ENCODE assay signal across 9 cellular contexts in the genomic region with DNA sequence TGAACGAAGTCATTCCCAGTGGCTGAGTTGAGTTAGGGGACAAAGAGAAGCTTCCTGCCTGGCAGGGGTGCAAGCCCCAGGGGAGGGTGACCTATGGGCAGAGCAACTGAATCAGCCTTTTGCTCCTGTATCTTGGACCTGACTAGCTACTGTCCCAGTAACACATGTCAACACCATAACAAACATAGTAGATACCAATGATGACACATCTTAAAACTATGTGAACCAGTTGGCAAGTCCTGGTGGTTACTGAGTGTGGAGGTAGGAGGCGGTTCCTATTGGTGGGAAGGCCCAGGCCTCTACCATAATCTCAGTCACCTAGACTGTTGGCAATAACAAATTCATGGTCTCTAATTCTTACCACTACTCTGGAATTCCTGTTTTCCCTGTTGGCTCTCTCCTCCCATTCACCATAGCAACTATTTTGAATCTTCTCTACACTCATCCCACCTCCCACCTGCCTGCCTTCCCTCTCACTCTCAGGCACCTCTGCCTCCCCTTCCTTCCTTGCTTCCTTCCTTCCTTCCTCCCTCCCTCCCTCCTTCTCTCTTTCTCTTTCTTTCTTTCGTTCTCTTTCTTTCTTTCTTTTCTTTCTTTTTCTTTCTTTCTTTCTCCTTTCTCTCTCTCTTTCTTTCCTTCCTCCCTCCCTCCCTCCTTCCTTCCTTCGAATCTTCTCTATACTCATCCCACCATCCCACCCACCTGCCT. TPM values are rescaled to one million over a fixed set of nuclear protein-coding genes. Genes with fewer than 3 reads are reported as not detected.
DNase-seq lines count a peak whose midpoint lies in the region; ATAC-seq, FAIRE-seq and TF ChIP-seq lines count a peak whose summit lies in the region.
"Had no signal": no experiment of that assay in that cellular context is flagged by ENCODE, and none has a peak within 500 bp of the region (broad histone marks: within the 10 kb centered on the region; RNA-seq: fewer than 3 reads in every experiment).

No MANE protein-coding gene starts in this region.

- peak; percentile 92 for FAIRE-seq in HTR-8/SVneo (lab: Jason Lieb, UNC)

- no peaks in the 10 kb centered on the region for H3K36me3 ChIP-seq in BLaER1 treated with 17β-estradiol and CSF1 and Interleukin-3, amounts not matched to agents 10 nM and 100 nM
- H3K36me3 ChIP-seq in tibial nerve, result no peaks in the 10 kb centered on the region

- H3K27me3 ChIP-seq in BLaER1 treated with 17β-estradiol and CSF1 and Interleukin-3, amounts not matched to agents 10 nM and 100 nM, result no peaks in the 10 kb centered on the region
- H3K27me3 ChIP-seq in tibial nerve, result no peaks in the 10 kb centered on the region

- ATAC-seq in left colon (peak; percentile 37), HG03139 (IDR thresholded peaks at IDR 0.05; ENCODE audit: unreplicated experiment) (no peak), HG03108 (IDR thresholded peaks at IDR 0.05; ENCODE audit: unreplicated experiment) (no peak)

- in situ Hi-C loops in astrocyte of the cerebellum (cut with HindIII; ENCODE audit: low sequenced_read_pairs), result no loop called here

- no peak overlapping the region for H3K9ac ChIP-seq in BLaER1 treated with 17β-estradiol and CSF1 and Interleukin-3, amounts not matched to agents 10 nM and 100 nM

- TF ChIP-seq POLR2A in tibial nerve (IDR thresholded peaks at IDR 0.05), result no peak

- intact Hi-C loops in left colon (cut with DNase I, micrococcal nuclease), result no loop called here

- DNase-seq in HTR-8/SVneo (ENCODE audit: insufficient read length, low spot score), result peak; percentile 91
- peak; percentile 87 for DNase-seq in astrocyte of the cerebellum (ENCODE audit: low read depth)
- no peak for DNase-seq in left colon
- no peak for DNase-seq in NCI-H345 (lab: John Stamatoyannopoulos, UW)
- no peak for DNase-seq in tibial nerve (ENCODE audit: low spot score in 2 of 2)
- DNase-seq: NCI-H1417 had no signal

- H4K20me1 ChIP-seq in BLaER1 treated with 17β-estradiol and CSF1 and Interleukin-3, amounts not matched to agents 10 nM and 100 nM, result no peaks in the 10 kb centered on the region

- WGBS in tibial nerve, 2 donors, result 86 to 88% methylated on average over 4 of the region's 4 CpGs

- peaks cover 42 to 75% (median 65%) of the 10 kb centered on the region in 10 experiments for H3K4me1 ChIP-seq in BLaER1 treated with 17β-estradiol and CSF1 and Interleukin-3, amounts not matched to agents 10 nM and 100 nM
- H3K4me1 ChIP-seq in tibial nerve, result peaks cover 0 to 23% (median 7%) of the 10 kb centered on the region in 4 donors

- H3K4me3 ChIP-seq in BLaER1 treated with 17β-estradiol and CSF1 and Interleukin-3, amounts not matched to agents 10 nM and 100 nM, result no peak overlapping the region
- no peak overlapping the region for H3K4me3 ChIP-seq in astrocyte of the cerebellum (ENCODE audit: low read depth, low read length)
- H3K4me3 ChIP-seq in tibial nerve, result no peak overlapping the region

- H3K4me2 ChIP-seq in BLaER1 treated with 17β-estradiol and CSF1 and Interleukin-3, amounts not matched to agents 10 nM and 100 nM, result peak overlapping the region in 9 of 11 experiments; percentile 6 to 53 (median 20); a peak in 9 of 22 replicates

- peaks cover 0 to 21% (median 10%) of the 10 kb centered on the region in 11 experiments; a peak in 13 of 22 replicates for H3K9me3 ChIP-seq in BLaER1 treated with 17β-estradiol and CSF1 and Interleukin-3, amounts not matched to agents 10 nM and 100 nM (replicated peaks in 1 of 11)
- H3K9me3 ChIP-seq in tibial nerve, result no peaks in the 10 kb centered on the region

- H3K27ac ChIP-seq in BLaER1 treated with 17β-estradiol and CSF1 and Interleukin-3, amounts not matched to agents 10 nM and 100 nM, result 0 out of 22 replicates have a peak overlapping the region, but pooled peaks of 1 of the 11 experiments have one; percentile 7
- no peak overlapping the region for H3K27ac ChIP-seq in tibial nerve

- no peak for TF ChIP-seq CTCF in astrocyte of the cerebellum (IDR thresholded peaks at IDR 0.05; ENCODE audit: low read depth, low read length, missing control alignments)
- no peak for TF ChIP-seq CTCF in tibial nerve (IDR thresholded peaks at IDR 0.05)

- TF ChIP-seq EP300 in tibial nerve (IDR thresholded peaks at IDR 0.05), result no peak

RNA-seq across cellular contexts. Expression of gene P2RX7, which starts 8.1 kb away (rescaled TPM):
- 1 to 10 TPM in 1 of 2 donors, under 1 TPM in 1; 0.46 to 2.4 TPM for total RNA-seq in left colon
- total RNA-seq in tibial nerve, result 10 to 100 TPM in 2 of 4 donors, 1 to 10 TPM in 2; 5.2 to 13.8 (median 9.5) TPM

Comparison
In these comparisons a context has a peak if more than half of its experiments do, and no peak if none do; other contexts are left out.
1. DNase-seq: peak in HTR-8/SVneo (single experiment) and astrocyte of the cerebellum (single experiment); none in left colon (0 of 2), NCI-H345 (single experiment) and tibial nerve (0 of 2).